In genomic region chr2:136297974-136298373, GRCh38 we compare ENCODE assay signal across 16 cellular contexts.
DNase-seq lines count a peak whose midpoint lies in the region; ATAC-seq, FAIRE-seq and TF ChIP-seq lines count a peak whose summit lies in the region.
"Had no signal": no experiment of that assay in that cellular context is flagged by ENCODE, and none has a peak within 500 bp of the region (broad histone marks: within the 10 kb centered on the region; RNA-seq: fewer than 3 reads in every experiment).

No MANE protein-coding gene starts in this region.

- no peak for FAIRE-seq in GM12891 (lab: Jason Lieb, UNC)

- no peaks in the 10 kb centered on the region; the same call in 1 of the 2 replicates for H3K9me3 ChIP-seq in SJCRH30 (replicated peaks)
- no peaks in the 10 kb centered on the region for H3K9me3 ChIP-seq in prostate gland
- H3K9me3 ChIP-seq: MG63 had no signal

- no peak for ATAC-seq in activated naive CD4-positive, alpha-beta T cell treated with anti-CD3 and anti-CD28 coated beads, Interleukin-2, amount 50 U/mL, for 72 hours

- no peak for TF ChIP-seq CTCF in prostate gland (IDR thresholded peaks at IDR 0.05)

- H3K27ac Mint-ChIP-seq in activated naive CD4-positive, alpha-beta T cell treated with anti-CD3 and anti-CD28 coated beads, Interleukin-2, amount 50 U/mL, for 72 hours, result no peak overlapping the region
- H3K27ac Mint-ChIP-seq: T-helper 2 cell treated with Interferon-gamma antibody and Interleukin-4, amounts not matched to agents 5 μg/mL and 100 μg/mL, for 36 hours had no signal

- 87% methylated on average over 5 of the region's 5 CpGs for WGBS in prostate gland

- H3K4me1 ChIP-seq in SJCRH30, result peaks cover 19% of the 10 kb centered on the region
- H3K4me1 ChIP-seq in prostate gland (replicated peaks), result no peaks in the 10 kb centered on the region

- peaks cover 0 to 3% of the 10 kb centered on the region in 2 donors for H3K36me3 Mint-ChIP-seq in activated naive CD4-positive, alpha-beta T cell treated with anti-CD3 and anti-CD28 coated beads, Interleukin-2, amount 50 U/mL, for 72 hours

- H3K27ac ChIP-seq in SJCRH30 (peak overlapping the region; percentile 68), prostate gland (no peak overlapping the region)
- H3K27ac ChIP-seq: C4-2B, KMS-11, PC-9 had no signal

- peaks cover 0 to 10% of the 10 kb centered on the region in 2 donors for H3K9me3 Mint-ChIP-seq in activated naive CD4-positive, alpha-beta T cell treated with anti-CD3 and anti-CD28 coated beads, Interleukin-2, amount 50 U/mL, for 72 hours
- H3K9me3 Mint-ChIP-seq: T-helper 2 cell treated with Interferon-gamma antibody and Interleukin-4, amounts not matched to agents 5 μg/mL and 100 μg/mL, for 36 hours had no signal

- TF ChIP-seq POLR2A in GM12891 (IDR thresholded peaks at IDR 0.05; ENCODE audit: low read depth, low read length) (no peak), prostate gland (IDR thresholded peaks at IDR 0.05) (no peak)

- intact Hi-C loops in prostate gland (cut with DNase I), result no loop called here

- H3K27me3 ChIP-seq in SJCRH30, result no peaks in the 10 kb centered on the region
- no peaks in the 10 kb centered on the region for H3K27me3 ChIP-seq in prostate gland (replicated peaks; ENCODE audit: insufficient read depth)
- H3K27me3 ChIP-seq: MG63 had no signal

- H3K4me3 ChIP-seq in SJCRH30 (no peak overlapping the region), prostate gland (no peak overlapping the region)
- H3K4me3 ChIP-seq: MG63, PC-9 had no signal

- no peaks in the 10 kb centered on the region for H3K36me3 ChIP-seq in SJCRH30
- H3K36me3 ChIP-seq in prostate gland, result no peaks in the 10 kb centered on the region
- H3K36me3 ChIP-seq: MG63 had no signal

- DNase-seq in GM12891 (ENCODE audit: insufficient read length, low spot score) (no peak), NCI-H1417 (lab: John Stamatoyannopoulos, UW) (peak in 2 of 3 experiments; percentile 77 to 95), NCI-H2171 (lab: John Stamatoyannopoulos, UW) (peak; percentile 70), SJCRH30 (peak; percentile 39 to 73), prostate gland (ENCODE audit: low spot score) (no peak), GM03348 (ENCODE audit: low spot score) (no peak)
- no peak for DNase-seq in activated naive CD4-positive, alpha-beta T cell treated with anti-CD3 and anti-CD28 coated beads, Interleukin-2, amount 50 U/mL, for 72 hours (ENCODE audit: low spot score in 2 of 2)
- DNase-seq: H7, MG63, NCI-H1436, NCI-H774, PC-9, SW 1271 had no signal

TF ChIP-seq in GM12891, 5 proteins besides CTCF, POLR2A, EP300 and RAD21:
- TF ChIP-seq POLR2AphosphoS5 (IDR thresholded peaks at IDR 0.05; ENCODE audit: low read depth, low read length), result no peak
- no peak for TF ChIP-seq POU2F2 (IDR thresholded peaks at IDR 0.05; ENCODE audit: low read depth, low read length)
- no peak for TF ChIP-seq TAF1 (IDR thresholded peaks at IDR 0.05; ENCODE audit: low read depth, low read length)
- TF ChIP-seq SPI1 (IDR thresholded peaks at IDR 0.05; ENCODE audit: low read depth, low read length), result 0 out of 2 replicates have a peak, but pooled peaks have one; percentile 16
- no peak for TF ChIP-seq PAX5 (IDR thresholded peaks at IDR 0.05; ENCODE audit: insufficient read depth, low read length, severe bottlenecking)

Comparison
In these comparisons a context has a peak if more than half of its experiments do, and no peak if none do; other contexts are left out.
1. DNase-seq: peak in NCI-H1417 (2 of 3), NCI-H2171 (single experiment) and SJCRH30 (2 of 2); none in GM12891 (single experiment), activated naive CD4-positive, alpha-beta T cell treated with anti-CD3 and anti-CD28 coated beads, Interleukin-2, amount 50 U/mL, for 72 hours (0 of 2), prostate gland (single experiment) and GM03348 (single experiment).